Comparison of ENCODE assay signal across 1 cellular context in the genomic region with DNA sequence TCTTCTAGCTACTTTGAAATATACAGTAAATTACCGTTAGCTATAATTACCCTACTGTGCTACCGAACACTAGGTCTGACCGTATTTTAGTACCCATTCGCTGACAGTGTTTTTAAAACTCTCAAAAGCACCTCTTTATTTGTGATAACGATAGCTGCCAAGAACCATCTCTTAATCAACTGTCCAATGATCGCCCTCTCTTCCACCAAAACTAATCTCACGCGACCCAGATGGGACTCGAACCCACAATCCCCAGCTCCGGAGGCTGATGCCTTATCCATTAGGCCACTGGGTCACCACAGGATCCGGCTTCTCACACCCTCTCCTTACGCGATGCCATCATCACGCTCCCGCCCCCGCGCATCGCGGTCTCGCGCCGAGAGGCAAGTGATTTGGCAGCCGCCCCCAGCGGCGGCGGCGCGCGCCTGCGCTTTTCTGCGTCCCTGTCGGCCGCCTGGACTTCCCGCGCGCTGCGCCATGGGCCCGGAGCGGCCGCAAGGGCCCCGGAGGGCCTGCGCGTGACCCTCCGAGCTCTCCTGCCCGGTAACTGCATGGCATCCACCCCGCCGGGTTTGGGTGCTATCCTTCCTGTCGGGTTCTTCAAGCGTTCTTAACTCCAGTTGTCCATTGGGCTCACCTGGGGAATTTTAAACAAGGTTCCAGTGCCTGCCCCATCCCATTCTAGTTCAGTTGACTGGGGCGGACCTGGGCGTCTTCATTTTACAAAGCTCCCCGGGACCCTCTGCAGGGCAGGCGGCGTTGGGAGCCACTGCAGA.
TF ChIP-seq lines count a peak whose summit lies in the region.

No MANE protein-coding gene starts in this region.

TF ChIP-seq in HepG2, 621 proteins besides CTCF, POLR2A, EP300 and RAD21 (continued from another document and continues in another):
- TF ChIP-seq ZNF724P (CRISPR knock-in tag; IDR thresholded peaks at IDR 0.05; ENCODE audit: borderline replicate concordance), result no peak; the same call in none of the 2 replicates
- peak; percentile 88 for TF ChIP-seq HNF1B (CRISPR knock-in tag; IDR thresholded peaks at IDR 0.05)
- no peak; the same call in 1 of the 2 replicates for TF ChIP-seq MBD4 (IDR thresholded peaks at IDR 0.05; ENCODE audit: borderline replicate concordance, low read length)
- peak; percentile 98; the same call in 1 of the 2 replicates for TF ChIP-seq TBP (CRISPR knock-in tag; IDR thresholded peaks at IDR 0.05)
- peak; percentile 76; the same call in 1 of the 2 replicates for TF ChIP-seq SOX5 (CRISPR knock-in tag; IDR thresholded peaks at IDR 0.05; ENCODE audit: borderline replicate concordance)
- no peak for TF ChIP-seq ZNF530 (CRISPR knock-in tag; IDR thresholded peaks at IDR 0.05; ENCODE audit: low read depth)
- 0 out of 2 replicates have a peak, but pooled peaks have one; percentile 51 for TF ChIP-seq ZNF383 (CRISPR knock-in tag; IDR thresholded peaks at IDR 0.05; ENCODE audit: borderline replicate concordance)
- peak; percentile 84 for TF ChIP-seq BHLHE40 (IDR thresholded peaks at IDR 0.05; ENCODE audit: low read length)
- TF ChIP-seq ZNF430 (CRISPR knock-in tag; IDR thresholded peaks at IDR 0.05), result peak; percentile 98
- peak; percentile 68; the same call in 1 of the 2 replicates for TF ChIP-seq PLSCR1 (CRISPR knock-in tag; IDR thresholded peaks at IDR 0.05; ENCODE audit: borderline replicate concordance)
- TF ChIP-seq ZFP41 (CRISPR knock-in tag; IDR thresholded peaks at IDR 0.05; ENCODE audit: borderline replicate concordance), result no peak
- TF ChIP-seq IRX3 (CRISPR knock-in tag; IDR thresholded peaks at IDR 0.05; ENCODE audit: borderline replicate concordance, low read depth), result peak; percentile 78
- TF ChIP-seq SIN3A (IDR thresholded peaks at IDR 0.05; ENCODE audit: borderline replicate concordance, low read depth, low read length), result peak; percentile 86
- no peak; the same call in 1 of the 2 replicates for TF ChIP-seq CHD4 (IDR thresholded peaks at IDR 0.05; ENCODE audit: borderline replicate concordance, low read length)
- TF ChIP-seq MAFF (IDR thresholded peaks at IDR 0.05; ENCODE audit: low read depth, low read length), result no peak
- TF ChIP-seq THYN1 (CRISPR knock-in tag; IDR thresholded peaks at IDR 0.05; ENCODE audit: borderline replicate concordance, low read depth), result 0 out of 2 replicates have a peak, but pooled peaks have one; percentile 92
- peak; percentile 80 for TF ChIP-seq ZNF629 (CRISPR knock-in tag; conservative IDR thresholded peaks at IDR 0.05)
- no peak; the same call in none of the 2 replicates for TF ChIP-seq ZNF713 (CRISPR knock-in tag; IDR thresholded peaks at IDR 0.05)
- peak; percentile 92 for TF ChIP-seq ZNF331 (CRISPR knock-in tag; IDR thresholded peaks at IDR 0.05)
- peak; percentile 92 for TF ChIP-seq ZNF619 (CRISPR knock-in tag; IDR thresholded peaks at IDR 0.05)
- peak; percentile 98 for TF ChIP-seq NCOA1 (CRISPR knock-in tag; IDR thresholded peaks at IDR 0.05)
- TF ChIP-seq SP2 (CRISPR knock-in tag; IDR thresholded peaks at IDR 0.05), result no peak
- TF ChIP-seq CENPT (CRISPR knock-in tag; IDR thresholded peaks at IDR 0.05; ENCODE audit: low read depth), result peak; percentile 55; the same call in 1 of the 2 replicates
- no peak for TF ChIP-seq ZNF646 (CRISPR knock-in tag; IDR thresholded peaks at IDR 0.05)
- no peak; the same call in 1 of the 2 replicates for TF ChIP-seq ZNF333 (CRISPR knock-in tag; IDR thresholded peaks at IDR 0.05; ENCODE audit: borderline replicate concordance)
- TF ChIP-seq ZNF142 (CRISPR knock-in tag; IDR thresholded peaks at IDR 0.05), result peak; percentile 75; the same call in 1 of the 2 replicates
- peak; percentile 73 for TF ChIP-seq AGO1 (IDR thresholded peaks at IDR 0.05; ENCODE audit: low read depth, low read length, poor library complexity, severe bottlenecking)
- TF ChIP-seq, protein P1, sequence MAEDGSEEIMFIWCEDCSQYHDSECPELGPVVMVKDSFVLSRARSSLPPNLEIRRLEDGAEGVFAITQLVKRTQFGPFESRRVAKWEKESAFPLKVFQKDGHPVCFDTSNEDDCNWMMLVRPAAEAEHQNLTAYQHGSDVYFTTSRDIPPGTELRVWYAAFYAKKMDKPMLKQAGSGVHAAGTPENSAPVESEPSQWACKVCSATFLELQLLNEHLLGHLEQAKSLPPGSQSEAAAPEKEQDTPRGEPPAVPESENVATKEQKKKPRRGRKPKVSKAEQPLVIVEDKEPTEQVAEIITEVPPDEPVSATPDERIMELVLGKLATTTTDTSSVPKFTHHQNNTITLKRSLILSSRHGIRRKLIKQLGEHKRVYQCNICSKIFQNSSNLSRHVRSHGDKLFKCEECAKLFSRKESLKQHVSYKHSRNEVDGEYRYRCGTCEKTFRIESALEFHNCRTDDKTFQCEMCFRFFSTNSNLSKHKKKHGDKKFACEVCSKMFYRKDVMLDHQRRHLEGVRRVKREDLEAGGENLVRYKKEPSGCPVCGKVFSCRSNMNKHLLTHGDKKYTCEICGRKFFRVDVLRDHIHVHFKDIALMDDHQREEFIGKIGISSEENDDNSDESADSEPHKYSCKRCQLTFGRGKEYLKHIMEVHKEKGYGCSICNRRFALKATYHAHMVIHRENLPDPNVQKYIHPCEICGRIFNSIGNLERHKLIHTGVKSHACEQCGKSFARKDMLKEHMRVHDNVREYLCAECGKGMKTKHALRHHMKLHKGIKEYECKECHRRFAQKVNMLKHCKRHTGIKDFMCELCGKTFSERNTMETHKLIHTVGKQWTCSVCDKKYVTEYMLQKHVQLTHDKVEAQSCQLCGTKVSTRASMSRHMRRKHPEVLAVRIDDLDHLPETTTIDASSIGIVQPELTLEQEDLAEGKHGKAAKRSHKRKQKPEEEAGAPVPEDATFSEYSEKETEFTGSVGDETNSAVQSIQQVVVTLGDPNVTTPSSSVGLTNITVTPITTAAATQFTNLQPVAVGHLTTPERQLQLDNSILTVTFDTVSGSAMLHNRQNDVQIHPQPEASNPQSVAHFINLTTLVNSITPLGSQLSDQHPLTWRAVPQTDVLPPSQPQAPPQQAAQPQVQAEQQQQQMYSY (CRISPR knock-in tag; IDR thresholded peaks at IDR 0.05), result peak; percentile 49; the same call in 1 of the 2 replicates
- TF ChIP-seq ZNF317 (CRISPR knock-in tag; IDR thresholded peaks at IDR 0.05), result peak; percentile 89
- TF ChIP-seq HOXA9 (CRISPR knock-in tag; IDR thresholded peaks at IDR 0.05; ENCODE audit: borderline replicate concordance), result peak; percentile 96
- peak; percentile 56 for TF ChIP-seq MED8 (CRISPR knock-in tag; IDR thresholded peaks at IDR 0.05; ENCODE audit: insufficient replicate concordance)
- TF ChIP-seq, protein P2, sequence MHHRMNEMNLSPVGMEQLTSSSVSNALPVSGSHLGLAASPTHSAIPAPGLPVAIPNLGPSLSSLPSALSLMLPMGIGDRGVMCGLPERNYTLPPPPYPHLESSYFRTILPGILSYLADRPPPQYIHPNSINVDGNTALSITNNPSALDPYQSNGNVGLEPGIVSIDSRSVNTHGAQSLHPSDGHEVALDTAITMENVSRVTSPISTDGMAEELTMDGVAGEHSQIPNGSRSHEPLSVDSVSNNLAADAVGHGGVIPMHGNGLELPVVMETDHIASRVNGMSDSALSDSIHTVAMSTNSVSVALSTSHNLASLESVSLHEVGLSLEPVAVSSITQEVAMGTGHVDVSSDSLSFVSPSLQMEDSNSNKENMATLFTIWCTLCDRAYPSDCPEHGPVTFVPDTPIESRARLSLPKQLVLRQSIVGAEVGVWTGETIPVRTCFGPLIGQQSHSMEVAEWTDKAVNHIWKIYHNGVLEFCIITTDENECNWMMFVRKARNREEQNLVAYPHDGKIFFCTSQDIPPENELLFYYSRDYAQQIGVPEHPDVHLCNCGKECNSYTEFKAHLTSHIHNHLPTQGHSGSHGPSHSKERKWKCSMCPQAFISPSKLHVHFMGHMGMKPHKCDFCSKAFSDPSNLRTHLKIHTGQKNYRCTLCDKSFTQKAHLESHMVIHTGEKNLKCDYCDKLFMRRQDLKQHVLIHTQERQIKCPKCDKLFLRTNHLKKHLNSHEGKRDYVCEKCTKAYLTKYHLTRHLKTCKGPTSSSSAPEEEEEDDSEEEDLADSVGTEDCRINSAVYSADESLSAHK (CRISPR knock-in tag; IDR thresholded peaks at IDR 0.05; ENCODE audit: borderline replicate concordance), result no peak
